ENCODE assay signal across 10 cellular contexts in the genomic region with DNA sequence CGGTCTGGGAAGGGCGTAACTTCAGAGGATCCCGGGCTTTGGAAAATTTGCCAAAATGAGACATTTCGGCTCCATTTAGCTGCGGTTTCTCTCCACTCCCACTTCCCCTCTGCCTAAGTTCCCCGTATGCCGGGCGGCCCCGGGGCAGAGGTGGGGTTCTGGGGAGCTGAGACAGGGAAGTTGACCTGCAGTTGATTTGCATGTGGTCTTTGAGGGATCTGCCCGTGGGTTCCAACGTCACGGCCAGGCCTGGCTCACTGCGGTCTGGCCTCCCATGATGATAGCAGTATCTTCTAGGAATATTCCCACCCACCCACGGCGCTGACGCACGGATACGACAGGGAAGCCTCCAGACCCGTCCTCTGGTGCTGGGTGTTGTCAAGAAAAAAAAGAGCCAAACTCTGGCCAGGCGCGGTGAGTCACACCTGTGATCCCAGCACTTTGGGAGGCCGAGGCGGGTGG. TPM values are rescaled to one million over a fixed set of nuclear protein-coding genes. Genes with fewer than 3 reads are reported as not detected.
A peak's percentile ranks its signal among the peaks of the same experiment; 100 is the strongest.
DNase-seq lines count a peak whose midpoint lies in the region; ATAC-seq and TF ChIP-seq lines count a peak whose summit lies in the region.
"Had no signal": no experiment of that assay in that cellular context is flagged by ENCODE, and none has a peak within 500 bp of the region (broad histone marks: within the 10 kb centered on the region; RNA-seq: fewer than 3 reads in every experiment).

No MANE protein-coding gene starts in this region.

- H3K9ac ChIP-seq in MM.1S (ENCODE audit: low read length), result no peak overlapping the region

- 86% methylated on average over 23 of the region's 23 CpGs for WGBS in suprapubic skin

- no peak for TF ChIP-seq EP300 in suprapubic skin (IDR thresholded peaks at IDR 0.05)

- H3K9me2 ChIP-seq in MM.1S (replicated peaks; ENCODE audit: insufficient read depth, low read length), result no peaks in the 10 kb centered on the region

- no peaks in the 10 kb centered on the region for H4K20me1 ChIP-seq in MM.1S (ENCODE audit: insufficient read depth, low read length)

- no peak overlapping the region for H3K4me2 ChIP-seq in MM.1S (ENCODE audit: low read depth, low read length)
- H3K4me2 ChIP-seq: A549 had no signal

- H3K27ac ChIP-seq in MM.1S (ENCODE audit: low read length), result peak overlapping the region; percentile 13; the same call in 1 of the 2 replicates
- no peak overlapping the region for H3K27ac ChIP-seq in suprapubic skin
- H3K27ac ChIP-seq: A549 had no signal

- H3K9me3 ChIP-seq in MM.1S (replicated peaks; ENCODE audit: insufficient read depth, low read length), result no peaks in the 10 kb centered on the region
- H3K9me3 ChIP-seq in suprapubic skin, result no peaks in the 10 kb centered on the region
- H3K9me3 ChIP-seq: A549 had no signal

- no peak overlapping the region for H2AFZ ChIP-seq in MM.1S (ENCODE audit: low read length)

- TF ChIP-seq CTCF in MM.1S (IDR thresholded peaks at IDR 0.05; ENCODE audit: low read length) (no peak), suprapubic skin (IDR thresholded peaks at IDR 0.05) (no peak)

- H3K36me3 ChIP-seq in MM.1S (replicated peaks; ENCODE audit: insufficient read depth, low read length) (no peaks in the 10 kb centered on the region), suprapubic skin (no peaks in the 10 kb centered on the region)

- ATAC-seq in Right ventricle myocardium inferior (peak; percentile 48), HG02840 (IDR thresholded peaks at IDR 0.05; ENCODE audit: low FRiP score, unreplicated experiment) (no peak)
- ATAC-seq: A549 had no signal

- no peaks in the 10 kb centered on the region for H3F3A ChIP-seq in MM.1S (ENCODE audit: insufficient read depth, low read length)

- no peaks in the 10 kb centered on the region for H3K79me2 ChIP-seq in MM.1S (ENCODE audit: low read length)

- H3K4me1 ChIP-seq in MM.1S (ENCODE audit: low read length) (no peaks in the 10 kb centered on the region), suprapubic skin (no peaks in the 10 kb centered on the region)

- DNase-seq in activated CD4-positive, alpha-beta T cell treated with anti-CD3 and anti-CD28 coated beads for 48 hours, result peak; percentile 23
- no peak for DNase-seq in activated CD4-positive, alpha-beta T cell treated with anti-CD3 and anti-CD28 coated beads for 4 hours
- DNase-seq in MM.1S, result no peak
- peak; percentile 90 for DNase-seq in Right ventricle myocardium inferior (ENCODE audit: missing footprints)
- peak; percentile 84 to 85 for DNase-seq in suprapubic skin (ENCODE audit: low spot score in 2 of 2)
- no peak for DNase-seq in NCI-H187 (lab: John Stamatoyannopoulos, UW)
- no peak for DNase-seq in NK-92 treated with Interleukin-12 subunit alpha and Interleukin-12 subunit beta, amount 100 ng/mL, for 24 hours (lab: John Stamatoyannopoulos, UW)
- DNase-seq: activated T-cell treated with anti-CD3 and anti-CD28 coated beads, Interleukin-2, amount 50 U/mL, for 4 hours had no signal

- intact Hi-C loops in Right ventricle myocardium inferior (cut with DNase I), result no loop called here

- TF ChIP-seq POLR2A in suprapubic skin (IDR thresholded peaks at IDR 0.05), result no peak

- H3K4me3 ChIP-seq in MM.1S (ENCODE audit: low read length) (no peak overlapping the region), suprapubic skin (no peak overlapping the region)
- H3K4me3 ChIP-seq: A549 had no signal

- H3K27me3 ChIP-seq in MM.1S (replicated peaks; ENCODE audit: insufficient read depth, low read length), result no peaks in the 10 kb centered on the region
- H3K27me3 ChIP-seq in suprapubic skin, result no peaks in the 10 kb centered on the region

RNA-seq across cellular contexts. Expression of a gene that starts 27.3 kb away (rescaled TPM):
- not detected for total RNA-seq in Right ventricle myocardium inferior
- under 1 TPM in 1 of 4 donors, not detected in 3; 0.31 TPM for total RNA-seq in suprapubic skin

RNA-seq across cellular contexts. Expression of a gene that starts 28.9 kb away (rescaled TPM):
- total RNA-seq in Right ventricle myocardium inferior, result 3.6 TPM
- 1 to 10 TPM; 3.7 to 8.5 (median 5.2) TPM for total RNA-seq in suprapubic skin

Comparison
In these comparisons a context has a peak if more than half of its experiments do, and no peak if none do; other contexts are left out.
1. DNase-seq: peak in activated CD4-positive, alpha-beta T cell treated with anti-CD3 and anti-CD28 coated beads for 48 hours (single experiment), Right ventricle myocardium inferior (single experiment) and suprapubic skin (2 of 2); none in activated CD4-positive, alpha-beta T cell treated with anti-CD3 and anti-CD28 coated beads for 4 hours (0 of 2), MM.1S (single experiment), NCI-H187 (0 of 2) and NK-92 treated with Interleukin-12 subunit alpha and Interleukin-12 subunit beta, amount 100 ng/mL, for 24 hours (single experiment).